24 cellular contexts compared by ENCODE assay signal in the genomic region with DNA sequence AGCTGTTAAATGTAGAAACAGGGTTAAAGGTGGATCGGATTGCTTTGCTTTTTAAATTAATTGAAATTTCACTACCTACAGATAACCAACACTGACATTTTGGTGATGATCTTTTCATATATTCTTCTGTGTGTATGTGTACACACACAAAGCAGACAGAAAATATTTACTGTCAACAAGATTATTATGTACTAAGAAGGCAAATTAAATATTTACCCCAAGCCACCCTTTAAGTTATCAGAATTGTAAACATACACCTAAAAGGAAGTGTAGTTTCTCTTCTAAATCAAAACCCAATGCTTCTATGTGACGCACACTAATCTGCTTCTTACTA.
DNase-seq lines count a peak whose midpoint lies in the region; ATAC-seq and TF ChIP-seq lines count a peak whose summit lies in the region.
"Had no signal": no experiment of that assay in that cellular context is flagged by ENCODE, and none has a peak within 500 bp of the region (broad histone marks: within the 10 kb centered on the region; RNA-seq: fewer than 3 reads in every experiment).

No MANE protein-coding gene starts in this region.

- WGBS in mammary epithelial cell (ENCODE audit: low coverage, missing lambda C conversion rate), result 27% methylated on average over 2 of the region's 2 CpGs
- WGBS in transverse colon (ENCODE audit: low coverage in 1 of 2), 2 donors, result 16 to 19% methylated on average over 2 of the region's 2 CpGs

- dilution Hi-C loops in mammary epithelial cell (cut with HindIII; ENCODE audit: low sequenced_read_pairs), result no loop called here

- CTCF ChIA-PET in mammary epithelial cell (lab: Charles Lee; ENCODE audit: low non-redundant PET), result no interaction called here

- DNase-seq in GM23338 (ENCODE audit: low spot score), result no peak
- no peak for DNase-seq in mammary epithelial cell
- no peak for DNase-seq in mesothelial cell of epicardium (ENCODE audit: low spot score in 2 of 2, unreplicated experiment in 2 of 2)
- no peak for DNase-seq in transverse colon
- no peak for DNase-seq in superior temporal gyrus (ENCODE audit: extremely low spot score)
- no peak for DNase-seq in ureter (ENCODE audit: low spot score)
- DNase-seq in NCI-H82 treated with DMSO at 0.1 percent for 48 hours (lab: John Stamatoyannopoulos, UW; ENCODE audit: unreplicated experiment), result no peak
- DNase-seq in head of caudate nucleus, result no peak
- DNase-seq: activated CD4-positive, alpha-beta memory T cell treated with anti-CD3 and anti-CD28 coated beads for 36 hours; activated gamma-delta T cell; adrenal gland; DMS 273 treated with DMSO at 0.1 percent for 48 hours; heart right ventricle; KG1; naive B cell; NCI-H1048; NCI-H1930; NCI-H446; NK-92 treated with Interleukin-12 subunit alpha and Interleukin-12 subunit beta, amount 100 ng/mL, for 24 hours; stimulated activated naive B cell treated with anti-CD40 and anti-IgM and Interleukin-4, amounts not matched to agents 10 μg/mL and 1 μg/mL and 100 μg/mL, for 72 hours; T-helper 2 cell had no signal

- no peaks in the 10 kb centered on the region for H3K9me2 ChIP-seq in GM23338 (ENCODE audit: insufficient read depth)

- no peaks in the 10 kb centered on the region; the same call in 1 of the 2 replicates for H4K20me1 ChIP-seq in GM23338 (replicated peaks; ENCODE audit: insufficient read depth)
- no peaks in the 10 kb centered on the region for H4K20me1 ChIP-seq in mammary epithelial cell (ENCODE audit: insufficient read depth, low read length)

- no peak for ATAC-seq in GM23338
- ATAC-seq: stimulated activated naive B cell treated with anti-CD40 and anti-IgM and Interleukin-4, amounts not matched to agents 10 μg/mL and 1 μg/mL and 100 μg/mL, for 72 hours had no signal

- H3K9ac ChIP-seq in mammary epithelial cell (ENCODE audit: insufficient read depth, low read length), result no peak overlapping the region

- no peak overlapping the region for H3K4me3 ChIP-seq in GM23338
- H3K4me3 ChIP-seq in mammary epithelial cell (replicated peaks in 1 of 3; ENCODE audit: insufficient read depth in 1 of 3, low read depth in 2 of 3, low read length in 3 of 3), result no peak overlapping the region
- no peak overlapping the region for H3K4me3 ChIP-seq in transverse colon
- H3K4me3 ChIP-seq: adrenal gland, heart right ventricle, lung, SK-N-MC had no signal

- no peaks in the 10 kb centered on the region for H3F3A ChIP-seq in GM23338 (replicated peaks; ENCODE audit: low read depth)

- H3K36me3 Mint-ChIP-seq in GM23338 (ENCODE audit: low read depth) (no peaks in the 10 kb centered on the region), mesothelial cell of epicardium (peaks cover 1% of the 10 kb centered on the region)
- H3K36me3 Mint-ChIP-seq: activated CD4-positive, alpha-beta memory T cell treated with anti-CD3 and anti-CD28 coated beads for 36 hours; naive B cell; stimulated activated naive B cell treated with anti-CD40 and anti-IgM and Interleukin-4, amounts not matched to agents 10 μg/mL and 1 μg/mL and 100 μg/mL, for 72 hours had no signal

- H2AFZ ChIP-seq in GM23338 (no peak overlapping the region), mammary epithelial cell (ENCODE audit: low read depth, low read length) (no peak overlapping the region)

- no peak overlapping the region for H3K4me3 Mint-ChIP-seq in GM23338
- H3K4me3 Mint-ChIP-seq in mesothelial cell of epicardium, result no peak overlapping the region
- H3K4me3 Mint-ChIP-seq: activated CD4-positive, alpha-beta memory T cell treated with anti-CD3 and anti-CD28 coated beads for 36 hours; dendritic cell treated with granulocyte-macrophage colony-stimulating factor and Interleukin-4, amounts not matched to agents 40 ng/mL and 50 ng/mL, for 4 days; naive B cell; stimulated activated naive B cell treated with anti-CD40 and anti-IgM and Interleukin-4, amounts not matched to agents 10 μg/mL and 1 μg/mL and 100 μg/mL, for 72 hours had no signal

- intact Hi-C loops in mammary epithelial cell (cut with micrococcal nuclease) (no loop called here), transverse colon (cut with DNase I; ENCODE audit: low total_unique reads) (no loop called here), head of caudate nucleus (cut with DNase I) (no loop called here)

- H3K9me3 ChIP-seq in mammary epithelial cell (replicated peaks; ENCODE audit: insufficient read depth, low read length) (no peaks in the 10 kb centered on the region), transverse colon (no peaks in the 10 kb centered on the region)
- H3K9me3 ChIP-seq: adrenal gland, heart right ventricle had no signal

- H3K79me2 ChIP-seq in GM23338 (replicated peaks; ENCODE audit: insufficient read depth), result no peaks in the 10 kb centered on the region
- no peaks in the 10 kb centered on the region for H3K79me2 ChIP-seq in mammary epithelial cell (ENCODE audit: insufficient read depth, low read length)

- no peak for TF ChIP-seq CTCF in GM23338 (conservative IDR thresholded peaks at IDR 0.05; ENCODE audit: low read depth in 2 of 2)
- no peak for TF ChIP-seq CTCF in mammary epithelial cell (conservative IDR thresholded peaks at IDR 0.05 in 1 of 2, IDR thresholded peaks at IDR 0.05 in 1 of 2; ENCODE audit: extremely low read depth in 1 of 2, insufficient read depth in 1 of 2, low read depth in 1 of 2, low read length in 2 of 2)
- TF ChIP-seq CTCF in mesothelial cell of epicardium (IDR thresholded peaks at IDR 0.05; ENCODE audit: unreplicated experiment), result no peak
- TF ChIP-seq CTCF in transverse colon (IDR thresholded peaks at IDR 0.05), result no peak

- peak overlapping the region; percentile 46; the same call in 1 of the 2 replicates for H3K27ac Mint-ChIP-seq in GM23338
- H3K27ac Mint-ChIP-seq in mesothelial cell of epicardium, result peak overlapping the region; percentile 27
- H3K27ac Mint-ChIP-seq: activated CD4-positive, alpha-beta memory T cell treated with anti-CD3 and anti-CD28 coated beads for 36 hours; dendritic cell treated with granulocyte-macrophage colony-stimulating factor and Interleukin-4, amounts not matched to agents 40 ng/mL and 50 ng/mL, for 4 days; stimulated activated naive B cell treated with anti-CD40 and anti-IgM and Interleukin-4, amounts not matched to agents 10 μg/mL and 1 μg/mL and 100 μg/mL, for 72 hours had no signal

- in situ Hi-C loops in mammary epithelial cell (cut with MboI; ENCODE audit: low sequenced_read_pairs in 2 of 2) (no loop called here), transverse colon (cut with MboI; ENCODE audit: low pct_ligation_motif_present in 1 of 4, low pct_unique_long_range_greater_than_20kb in 1 of 4, low sequenced_read_pairs in 3 of 4) (loop anchor here in 1 of 4 donors (25.0 kb wide), 1 partner anchor 90 kb away; the partner anchor contains the start of gene GAREM1)

- H3K36me3 ChIP-seq in GM23338 (ENCODE audit: insufficient read depth) (no peaks in the 10 kb centered on the region), mammary epithelial cell (ENCODE audit: insufficient read depth, low read length) (no peaks in the 10 kb centered on the region), transverse colon (no peaks in the 10 kb centered on the region)
- H3K36me3 ChIP-seq: adrenal gland, heart right ventricle had no signal

- H3K9me3 Mint-ChIP-seq in GM23338 (no peaks in the 10 kb centered on the region), mesothelial cell of epicardium (no peaks in the 10 kb centered on the region)
- H3K9me3 Mint-ChIP-seq: activated CD4-positive, alpha-beta memory T cell treated with anti-CD3 and anti-CD28 coated beads for 36 hours; dendritic cell treated with granulocyte-macrophage colony-stimulating factor and Interleukin-4, amounts not matched to agents 40 ng/mL and 50 ng/mL, for 4 days; naive B cell; stimulated activated naive B cell treated with anti-CD40 and anti-IgM and Interleukin-4, amounts not matched to agents 10 μg/mL and 1 μg/mL and 100 μg/mL, for 72 hours had no signal

- no peak for TF ChIP-seq EP300 in transverse colon (IDR thresholded peaks at IDR 0.05; ENCODE audit: low read depth)

- H3K4me1 Mint-ChIP-seq in GM23338 (peaks cover 8% of the 10 kb centered on the region), mesothelial cell of epicardium (peaks cover 20% of the 10 kb centered on the region)
- H3K4me1 Mint-ChIP-seq: naive B cell; stimulated activated naive B cell treated with anti-CD40 and anti-IgM and Interleukin-4, amounts not matched to agents 10 μg/mL and 1 μg/mL and 100 μg/mL, for 72 hours had no signal

- H3K4me2 ChIP-seq in GM23338 (no peak overlapping the region), mammary epithelial cell (ENCODE audit: insufficient read depth, low read depth, low read length) (peak overlapping the region; percentile 56)

- BruUV-seq in mammary epithelial cell (replicated peaks; lab: Mats Ljungman, UMichigan), result TSS peak; percentile 33

- no peak for TF ChIP-seq POLR2A in transverse colon (IDR thresholded peaks at IDR 0.05)

- H3K27ac ChIP-seq in GM23338 (ENCODE audit: low read depth), result no peak overlapping the region; the same call in 1 of the 2 replicates
- peak overlapping the region; percentile 74 for H3K27ac ChIP-seq in mammary epithelial cell (ENCODE audit: insufficient read depth, low read depth, low read length)
- H3K27ac ChIP-seq in transverse colon, result peak overlapping the region; percentile 84 to 85 (median 84)
- H3K27ac ChIP-seq: adrenal gland, heart right ventricle, SK-N-MC had no signal

- H3K27me3 ChIP-seq in GM23338 (ENCODE audit: insufficient read depth) (no peaks in the 10 kb centered on the region), mammary epithelial cell (ENCODE audit: insufficient read depth, low read length) (no peaks in the 10 kb centered on the region), transverse colon (no peaks in the 10 kb centered on the region)
- H3K27me3 ChIP-seq: adrenal gland, heart right ventricle had no signal

- H3K4me1 ChIP-seq in GM23338 (ENCODE audit: insufficient read depth), result no peaks in the 10 kb centered on the region
- peaks cover 42% of the 10 kb centered on the region for H3K4me1 ChIP-seq in mammary epithelial cell (ENCODE audit: insufficient read depth, low read length)
- peaks cover 15 to 64% (median 36%) of the 10 kb centered on the region in 4 donors for H3K4me1 ChIP-seq in transverse colon

- H3K27me3 Mint-ChIP-seq in GM23338 (ENCODE audit: insufficient read depth, low read depth, poor library complexity) (peaks cover 4% of the 10 kb centered on the region), mesothelial cell of epicardium (ENCODE audit: low read depth) (no peaks in the 10 kb centered on the region)
- H3K27me3 Mint-ChIP-seq: activated CD4-positive, alpha-beta memory T cell treated with anti-CD3 and anti-CD28 coated beads for 36 hours; dendritic cell treated with granulocyte-macrophage colony-stimulating factor and Interleukin-4, amounts not matched to agents 40 ng/mL and 50 ng/mL, for 4 days had no signal

TF ChIP-seq in GM23338, 12 proteins besides CTCF, POLR2A, EP300 and RAD21 (continues in another document):
- TF ChIP-seq JUNB (IDR thresholded peaks at IDR 0.05; ENCODE audit: unreplicated experiment) (no peak), STAT1 (IDR thresholded peaks at IDR 0.05; ENCODE audit: unreplicated experiment) (no peak), EZH2phosphoT487 (IDR thresholded peaks at IDR 0.05; ENCODE audit: unreplicated experiment) (no peak), EZH2 (IDR thresholded peaks at IDR 0.05; ENCODE audit: low read depth, unreplicated experiment) (no peak)
